7 cellular contexts compared by ENCODE assay signal in genomic region chr6:13485923-13486557, GRCh38. TPM values are rescaled to one million over a fixed set of nuclear protein-coding genes. Genes with fewer than 3 reads are reported as not detected.
DNase-seq lines count a peak whose midpoint lies in the region; ATAC-seq, FAIRE-seq and TF ChIP-seq lines count a peak whose summit lies in the region.

No MANE protein-coding gene starts in this region.

- no peak for ATAC-seq in GM19035 (IDR thresholded peaks at IDR 0.05; ENCODE audit: unreplicated experiment)

- no peak; the same call in none of the 2 replicates for TF ChIP-seq POLR2A in GM12891 (IDR thresholded peaks at IDR 0.05; ENCODE audit: low read depth, low read length)

- peak; percentile 42 for DNase-seq in GM12891 (ENCODE audit: insufficient read length, low spot score)
- peak; percentile 62 for DNase-seq in NCI-H1105 (lab: John Stamatoyannopoulos, UW)
- DNase-seq in effector CD4-positive, alpha-beta T cell, result peak; percentile 21
- DNase-seq in lung microvascular endothelial cell (ENCODE audit: low read depth in 2 of 2), result peak; percentile 53
- peak; percentile 11 for DNase-seq in stimulated activated naive CD4-positive, alpha-beta T cell treated with Interleukin-2 at 50 U/mL for 16 hours (lab: John Stamatoyannopoulos, UW)

- peak overlapping the region; percentile 55; the same call in 1 of the 2 replicates for H3K27ac ChIP-seq in VCaP

- no peak for TF ChIP-seq CTCF in VCaP (conservative IDR thresholded peaks at IDR 0.05)

- FAIRE-seq in GM12891 (lab: Jason Lieb, UNC), result no peak

TF ChIP-seq in GM12891, 5 proteins besides CTCF, POLR2A, EP300 and RAD21:
- no peak for TF ChIP-seq POLR2AphosphoS5 (IDR thresholded peaks at IDR 0.05; ENCODE audit: low read depth, low read length)
- 0 out of 2 replicates have a peak, but pooled peaks have one; percentile 27 for TF ChIP-seq TAF1 (IDR thresholded peaks at IDR 0.05; ENCODE audit: low read depth, low read length)
- no peak for TF ChIP-seq POU2F2 (IDR thresholded peaks at IDR 0.05; ENCODE audit: low read depth, low read length)
TF ChIP-seq in GM12891: peak in this region for 1.

RNA-seq across cellular contexts. Expression of gene GFOD1, which starts 1.4 kb away (rescaled TPM):
- polyA plus RNA-seq in GM12891 (2012; ENCODE audit: low read depth, missing spikeins), result 9.8 TPM
- 14.1 and 14.6 TPM in 2 replicates for total RNA-seq in lung microvascular endothelial cell

Comparison
In these comparisons a context has a peak if more than half of its experiments do, and no peak if none do; other contexts are left out.
1. DNase-seq: peak in every context shown above with its lines; median percentile 62 in NCI-H1105; 53 in lung microvascular endothelial cell; 42 in GM12891; 21 in effector CD4-positive, alpha-beta T cell; 11 in stimulated activated naive CD4-positive, alpha-beta T cell treated with Interleukin-2 at 50 U/mL for 16 hours.